1 cellular context compared by ENCODE assay signal in genomic region chr15:85047271-85047948, GRCh38.
TF ChIP-seq lines count a peak whose summit lies in the region.

No MANE protein-coding gene starts in this region.

TF ChIP-seq in endothelial cell of umbilical vein, 7 proteins besides CTCF, POLR2A, EP300 and RAD21 (continued from another document):
- TF ChIP-seq MAX (IDR thresholded peaks at IDR 0.05; ENCODE audit: insufficient read depth, insufficient read length) (no peak), POLR2AphosphoS5 (IDR thresholded peaks at IDR 0.05; ENCODE audit: insufficient read depth, low read depth, low read length) (peak; percentile 88), JUN (IDR thresholded peaks at IDR 0.05; ENCODE audit: borderline replicate concordance, insufficient read depth, insufficient read length, low read depth) (peak; percentile 74), EZH2 (IDR thresholded peaks at IDR 0.05; ENCODE audit: borderline replicate concordance, low read depth, low read length, severe bottlenecking) (no peak), GATA2 (IDR thresholded peaks at IDR 0.05; ENCODE audit: insufficient read depth, insufficient read length, low read depth, low read length) (peak; percentile 89)
